27 cellular contexts compared by ENCODE assay signal in genomic region chr6:122025104-122025503, GRCh38.
"Had no signal": no experiment of that assay in that cellular context is flagged by ENCODE, and none has a peak within 500 bp of the region (broad histone marks: within the 10 kb centered on the region; RNA-seq: fewer than 3 reads in every experiment).

No MANE protein-coding gene starts in this region.

- H3K4me1 ChIP-seq: colonic mucosa had no signal

- H3K36me3 ChIP-seq: brain microvascular endothelial cell, cardiac muscle cell, colonic mucosa, esophagus squamous epithelium, WERI-Rb-1 had no signal

- DNase-seq: activated B cell treated with CpG ODN at 0.5 μM for 24 hours; activated CD4-positive, alpha-beta T cell treated with anti-CD3 and anti-CD28 coated beads for 48 hours; activated CD4-positive, alpha-beta T cell treated with anti-CD3 and anti-CD28 coated beads, Interleukin-2, amount 50 U/mL, for 1 hour; activated CD4-positive, alpha-beta T cell treated with anti-CD3 and anti-CD28 coated beads, Interleukin-2, amount 50 U/mL, for 48 hours; activated CD8-positive, alpha-beta memory T cell treated with anti-CD3 and anti-CD28 coated beads for 24 hours; activated CD8-positive, alpha-beta T cell treated with anti-CD3 and anti-CD28 coated beads for 36 hours; activated effector memory CD4-positive, alpha-beta T cell treated with Interleukin-2 at 50 U/mL for 16 hours; activated gamma-delta T cell treated with Interleukin-2 at 50 U/mL for 16 hours; activated naive CD4-positive, alpha-beta T cell treated with anti-CD3 and anti-CD28 coated beads, Interleukin-2, amount 50 U/mL, for 16 hours; activated naive CD4-positive, alpha-beta T cell treated with Interleukin-2 at 50 U/mL for 16 hours; activated T-cell treated with anti-CD3 and anti-CD28 coated beads, Interleukin-2, amount 50 U/mL, for 4 hours; amniotic stem cell; anterior cingulate cortex; brain microvascular endothelial cell; central memory CD4-positive, alpha-beta T cell; cerebellar nuclear complex; colonic mucosa; effector memory CD4-positive, alpha-beta T cell; endodermal cell; esophagus squamous epithelium; head of caudate nucleus; T-cell; T1000; WERI-Rb-1 had no signal

- H3K4me3 ChIP-seq: cardiac muscle cell, colonic mucosa, esophagus squamous epithelium had no signal

- H3K9me3 ChIP-seq: colonic mucosa, esophagus squamous epithelium had no signal

- ATAC-seq: activated CD4-positive, CD25-positive, alpha-beta regulatory T cell treated with anti-CD3 and anti-CD28 coated beads, Interleukin-2, amount 50 U/mL, for 24 hours; activated CD8-positive, alpha-beta T cell treated with anti-CD3 and anti-CD28 coated beads for 36 hours; activated T-cell treated with anti-CD3 and anti-CD28 coated beads, Interleukin-2, amount 50 U/mL, for 4 hours; activated T-helper 17 cell treated with anti-CD3 and anti-CD28 coated beads, Interleukin-2, amount 50 U/mL, for 72 hours; T-cell had no signal

- H3K27ac ChIP-seq: brain microvascular endothelial cell, cardiac muscle cell, colonic mucosa, esophagus squamous epithelium, WERI-Rb-1 had no signal

- H3K27me3 ChIP-seq: brain microvascular endothelial cell, cardiac muscle cell, colonic mucosa, esophagus squamous epithelium had no signal
